Comparison of ENCODE assay signal across 29 cellular contexts in the genomic region with DNA sequence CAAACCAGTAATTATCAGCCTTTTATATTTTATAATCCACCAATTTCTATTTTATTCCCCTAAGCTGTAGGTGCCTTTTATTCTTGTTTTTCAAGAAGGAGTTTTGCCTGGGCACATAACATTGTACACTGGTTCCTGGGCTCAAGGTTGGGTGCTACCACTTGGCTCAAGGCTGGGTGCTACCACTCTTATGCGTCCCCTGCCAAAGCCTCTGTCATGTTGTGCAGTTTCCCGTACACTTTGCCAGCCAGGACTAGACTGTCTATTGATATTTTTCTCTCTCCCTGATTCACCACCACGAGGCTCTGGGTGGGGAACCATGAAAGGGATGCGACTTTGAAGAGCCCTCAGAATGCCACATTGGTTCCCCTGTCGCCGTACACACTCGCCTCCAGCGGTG.
"Had no signal": no experiment of that assay in that cellular context is flagged by ENCODE, and none has a peak within 500 bp of the region (broad histone marks: within the 10 kb centered on the region; RNA-seq: fewer than 3 reads in every experiment).

No MANE protein-coding gene starts in this region.

- H3K4me1 ChIP-seq: right atrium auricular region, right lobe of liver, tibial nerve, upper lobe of left lung, vagina had no signal

- DNase-seq: hippocampal formation; kidney; left colon; left ventricle myocardium inferior; mesendoderm; naive B cell; natural killer cell; nephron progenitor cell; occipital lobe; ovary; right lobe of liver; stimulated activated CD4-positive, alpha-beta T cell treated with anti-CD3 and anti-CD28 coated beads, Interleukin-1b, Interleukin-23, amount 100 ng/mL, for 48 hours; stimulated activated CD4-positive, alpha-beta T cell treated with anti-CD3 and anti-CD28 coated beads, Interleukin-2, amount 100 ng/mL, for 48 hours; stimulated activated CD4-positive, alpha-beta T cell treated with anti-CD3 and anti-CD28 coated beads, Interleukin-4, amount 100 ng/mL, for 4 hours; stimulated activated CD8-positive, alpha-beta memory T cell treated with anti-CD3 and anti-CD28 coated beads, Interleukin-4, amount 100 ng/mL, for 48 hours; stimulated activated naive CD4-positive, alpha-beta T cell treated with Interleukin-2 at 50 U/mL for 16 hours; stimulated activated naive CD8-positive, alpha-beta T cell treated with anti-CD3 and anti-CD28 coated beads, Interleukin-15, amount 100 ng/mL, for 72 hours; substantia nigra; upper lobe of left lung had no signal

- H3K4me3 ChIP-seq: left ventricle myocardium inferior, lung, neural progenitor cell, ovary, right atrium auricular region, right lobe of liver, smooth muscle cell, tibial nerve, upper lobe of left lung, vagina had no signal

- H3K27ac Mint-ChIP-seq: mesothelial cell of epicardium; naive B cell; natural killer cell; nephron progenitor cell; neural progenitor cell; progenitor cell of endocrine pancreas; stimulated activated memory B cell treated with anti-CD40 and anti-IgM and Interleukin-4, amounts not matched to agents 10 μg/mL and 1 μg/mL and 100 μg/mL, for 72 hours had no signal

- H3K36me3 Mint-ChIP-seq: mesothelial cell of epicardium; naive B cell; natural killer cell; neural progenitor cell; stimulated activated memory B cell treated with anti-CD40 and anti-IgM and Interleukin-4, amounts not matched to agents 10 μg/mL and 1 μg/mL and 100 μg/mL, for 72 hours had no signal

- H3K9me3 ChIP-seq: left ventricle myocardium inferior, neutrophil, ovary, right atrium auricular region, right lobe of liver, tibial nerve, upper lobe of left lung, vagina had no signal

- H3K36me3 ChIP-seq: left ventricle myocardium inferior, neural progenitor cell, neutrophil, ovary, right lobe of liver, tibial nerve, upper lobe of left lung, vagina had no signal

- H3K9me3 Mint-ChIP-seq: mesothelial cell of epicardium; naive B cell; natural killer cell; nephron progenitor cell; stimulated activated memory B cell treated with anti-CD40 and anti-IgM and Interleukin-4, amounts not matched to agents 10 μg/mL and 1 μg/mL and 100 μg/mL, for 72 hours; stimulated activated naive CD8-positive, alpha-beta T cell treated with anti-CD3 and anti-CD28 coated beads, Interleukin-15, amount 100 ng/mL, for 72 hours had no signal

- H3K27me3 ChIP-seq: neural progenitor cell, neutrophil, ovary, right atrium auricular region, right lobe of liver, tibial nerve, upper lobe of left lung, vagina had no signal

- H3K27ac ChIP-seq: left ventricle myocardium inferior, neural progenitor cell, neutrophil, ovary, right atrium auricular region, right lobe of liver, tibial nerve, upper lobe of left lung, vagina had no signal

- H3K4me1 Mint-ChIP-seq: mesothelial cell of epicardium; naive B cell; natural killer cell; stimulated activated memory B cell treated with anti-CD40 and anti-IgM and Interleukin-4, amounts not matched to agents 10 μg/mL and 1 μg/mL and 100 μg/mL, for 72 hours; stimulated activated naive CD8-positive, alpha-beta T cell treated with anti-CD3 and anti-CD28 coated beads, Interleukin-15, amount 100 ng/mL, for 72 hours had no signal

- H3K4me3 Mint-ChIP-seq: mesothelial cell of epicardium; naive B cell; natural killer cell; nephron progenitor cell; neural progenitor cell; stimulated activated memory B cell treated with anti-CD40 and anti-IgM and Interleukin-4, amounts not matched to agents 10 μg/mL and 1 μg/mL and 100 μg/mL, for 72 hours; stimulated activated naive CD8-positive, alpha-beta T cell treated with anti-CD3 and anti-CD28 coated beads, Interleukin-15, amount 100 ng/mL, for 72 hours had no signal

- H3K27me3 Mint-ChIP-seq: progenitor cell of endocrine pancreas had no signal
